8 cellular contexts compared by ENCODE assay signal in genomic region chr1:585992-586391, GRCh38.
A peak's percentile ranks its signal among the peaks of the same experiment; 100 is the strongest.
DNase-seq lines count a peak whose midpoint lies in the region; ATAC-seq and TF ChIP-seq lines count a peak whose summit lies in the region.
"Not testable (repeated sequence)": the region's sequence is repeated elsewhere in the genome, so short reads cannot be mapped to it uniquely, and the experiment has no call there.

No MANE protein-coding gene starts in this region.

- not testable (repeated sequence) for H3K4me1 Mint-ChIP-seq in osteocyte (ENCODE audit: unreplicated experiment)

- H3K36me3 Mint-ChIP-seq in osteocyte (ENCODE audit: unreplicated experiment) = not testable (repeated sequence)

- DNase-seq in GM12865 (ENCODE audit: low read depth) = not testable (repeated sequence)
- DNase-seq in WERI-Rb-1 = peak; percentile 91
- peak; percentile 59 for DNase-seq in activated T-cell treated with anti-CD3 and anti-CD28 coated beads for 48 hours (ENCODE audit: low read depth)
- DNase-seq in brain microvascular endothelial cell = peak; percentile 36
- peak; percentile 52 for DNase-seq in left ventricle myocardium inferior
- peak; percentile 90 for DNase-seq in osteocyte (ENCODE audit: extremely low spot score, unreplicated experiment)
- peak; percentile 58 to 68 for DNase-seq in stimulated activated CD4-positive, alpha-beta T cell treated with anti-CD3 and anti-CD28 coated beads, Interleukin-4, amount 100 ng/mL, for 48 hours (ENCODE audit: low read depth in 2 of 2)
- peak; percentile 75 for DNase-seq in upper lobe of right lung

- not testable (repeated sequence) for H3K27ac ChIP-seq in WERI-Rb-1; brain microvascular endothelial cell; left ventricle myocardium inferior (replicated peaks); upper lobe of right lung

- intact Hi-C loops in left ventricle myocardium inferior (cut with micrococcal nuclease); upper lobe of right lung (cut with DNase I): not testable (repeated sequence)

- not testable (repeated sequence) for H3K36me3 ChIP-seq in WERI-Rb-1; brain microvascular endothelial cell (replicated peaks); left ventricle myocardium inferior; upper lobe of right lung

- not testable (repeated sequence) for H3K4me3 Mint-ChIP-seq in osteocyte (ENCODE audit: unreplicated experiment)

- H3K9me3 Mint-ChIP-seq in osteocyte (ENCODE audit: unreplicated experiment) = not testable (repeated sequence)

- in situ Hi-C loops in brain microvascular endothelial cell (cut with HindIII; ENCODE audit: low pct_ligation_motif_present, low sequenced_read_pairs) = not testable (repeated sequence)

- not testable (repeated sequence) for ATAC-seq in upper lobe of right lung

- not testable (repeated sequence) for H3K27ac Mint-ChIP-seq in osteocyte (ENCODE audit: unreplicated experiment)

- not testable (repeated sequence) for H3K27me3 Mint-ChIP-seq in osteocyte (ENCODE audit: unreplicated experiment)

- not testable (repeated sequence) for H3K4me1 ChIP-seq in left ventricle myocardium inferior, upper lobe of right lung

- TF ChIP-seq CTCF in GM12865 (IDR thresholded peaks at IDR 0.05; ENCODE audit: insufficient read depth, low read depth, low read length, missing control alignments) = peak; percentile 9
- TF ChIP-seq CTCF in WERI-Rb-1 (IDR thresholded peaks at IDR 0.05; ENCODE audit: low read depth, low read length) = peak; percentile 36
- TF ChIP-seq CTCF in brain microvascular endothelial cell (IDR thresholded peaks at IDR 0.05; ENCODE audit: low read depth, low read length, missing control alignments) = peak; percentile 9
- peak; percentile 44 for TF ChIP-seq CTCF in left ventricle myocardium inferior (IDR thresholded peaks at IDR 0.05; ENCODE audit: borderline replicate concordance)
- peak; percentile 50 for TF ChIP-seq CTCF in osteocyte (IDR thresholded peaks at IDR 0.05)
- peak; percentile 31 for TF ChIP-seq CTCF in upper lobe of right lung (IDR thresholded peaks at IDR 0.05)

- not testable (repeated sequence) for H3K27me3 ChIP-seq in WERI-Rb-1 (ENCODE audit: insufficient read depth, low read depth, severe bottlenecking); brain microvascular endothelial cell (replicated peaks); left ventricle myocardium inferior (ENCODE audit: low read depth); upper lobe of right lung

- H3K4me3 ChIP-seq in GM12865 (ENCODE audit: low read depth, low read length); WERI-Rb-1 (ENCODE audit: low read depth, low read length); brain microvascular endothelial cell (ENCODE audit: low read depth, low read length); left ventricle myocardium inferior; upper lobe of right lung: not testable (repeated sequence)

- H3K9me3 ChIP-seq in WERI-Rb-1 (ENCODE audit: severe bottlenecking); left ventricle myocardium inferior (replicated peaks); upper lobe of right lung: not testable (repeated sequence)
